ENCODE assay signal across 1 cellular context in the genomic region with DNA sequence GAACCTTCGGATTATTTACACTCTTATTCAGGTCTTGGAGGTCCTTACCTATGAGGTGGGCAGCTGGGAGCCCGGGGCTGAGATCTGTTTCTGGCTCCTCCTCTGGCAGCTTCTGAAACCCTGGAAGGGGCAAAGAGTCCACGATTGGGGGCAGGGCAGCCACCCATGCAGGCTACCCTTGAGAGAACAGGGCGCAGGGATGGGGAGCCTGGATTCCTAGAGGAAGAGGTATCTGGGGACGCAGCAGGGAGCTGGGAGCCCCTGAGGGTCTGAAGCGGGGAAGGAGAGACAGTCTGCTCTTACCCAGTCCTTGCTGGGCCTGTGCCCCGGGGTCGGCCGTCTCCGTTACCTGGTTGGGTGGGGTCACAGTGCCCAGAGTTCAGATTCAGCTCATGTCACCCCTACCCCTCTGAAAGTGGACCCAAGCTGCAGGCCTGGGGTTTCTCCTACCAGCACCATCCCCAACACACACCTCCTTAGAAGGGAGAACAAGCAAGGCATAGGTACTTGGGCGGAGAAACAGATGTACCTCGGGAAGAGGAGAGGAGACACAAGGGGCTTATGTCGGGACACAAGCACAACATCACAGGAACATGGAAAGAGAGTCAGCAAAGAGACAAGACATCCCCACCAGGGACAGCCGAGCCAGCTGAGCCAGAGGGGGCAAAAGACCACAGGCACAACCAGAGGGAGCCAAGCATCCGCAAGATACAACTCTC.
TF ChIP-seq lines count a peak whose summit lies in the region.

No MANE protein-coding gene starts in this region.

TF ChIP-seq in GM12878, 131 proteins besides CTCF, POLR2A, EP300 and RAD21:
- TF ChIP-seq SMAD1 (IDR thresholded peaks at IDR 0.05; ENCODE audit: low read depth, partially characterized antibody) (no peak), POLR2AphosphoS2 (IDR thresholded peaks at IDR 0.05; ENCODE audit: low read depth, low read length) (0 out of 2 replicates have a peak, but pooled peaks have one; percentile 13), ATF7 (IDR thresholded peaks at IDR 0.05; ENCODE audit: low read depth) (no peak), NR2F1 (conservative IDR thresholded peaks at IDR 0.05) (no peak), SREBF1 (IDR thresholded peaks at IDR 0.05; ENCODE audit: low read length) (no peak), HDAC2 (IDR thresholded peaks at IDR 0.05) (no peak), SMC3 (IDR thresholded peaks at IDR 0.05; ENCODE audit: borderline replicate concordance, low read length) (no peak), HDGF (IDR thresholded peaks at IDR 0.05) (peak; percentile 59; the same call in 1 of the 2 replicates), ZZZ3 (IDR thresholded peaks at IDR 0.05; ENCODE audit: control insufficient read depth, insufficient read length, low read depth) (no peak)
- TF ChIP-seq, protein P1, sequence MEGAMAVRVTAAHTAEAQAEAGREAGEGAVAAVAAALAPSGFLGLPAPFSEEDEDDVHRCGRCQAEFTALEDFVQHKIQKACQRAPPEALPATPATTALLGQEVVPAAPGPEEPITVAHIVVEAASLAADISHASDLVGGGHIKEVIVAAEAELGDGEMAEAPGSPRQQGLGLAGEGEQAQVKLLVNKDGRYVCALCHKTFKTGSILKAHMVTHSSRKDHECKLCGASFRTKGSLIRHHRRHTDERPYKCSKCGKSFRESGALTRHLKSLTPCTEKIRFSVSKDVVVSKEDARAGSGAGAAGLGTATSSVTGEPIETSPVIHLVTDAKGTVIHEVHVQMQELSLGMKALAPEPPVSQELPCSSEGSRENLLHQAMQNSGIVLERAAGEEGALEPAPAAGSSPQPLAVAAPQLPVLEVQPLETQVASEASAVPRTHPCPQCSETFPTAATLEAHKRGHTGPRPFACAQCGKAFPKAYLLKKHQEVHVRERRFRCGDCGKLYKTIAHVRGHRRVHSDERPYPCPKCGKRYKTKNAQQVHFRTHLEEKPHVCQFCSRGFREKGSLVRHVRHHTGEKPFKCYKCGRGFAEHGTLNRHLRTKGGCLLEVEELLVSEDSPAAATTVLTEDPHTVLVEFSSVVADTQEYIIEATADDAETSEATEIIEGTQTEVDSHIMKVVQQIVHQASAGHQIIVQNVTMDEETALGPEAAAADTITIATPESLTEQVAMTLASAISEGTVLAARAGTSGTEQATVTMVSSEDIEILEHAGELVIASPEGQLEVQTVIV (IDR thresholded peaks at IDR 0.05; ENCODE audit: borderline replicate concordance, partially characterized antibody) = no peak
